In the genomic region with DNA sequence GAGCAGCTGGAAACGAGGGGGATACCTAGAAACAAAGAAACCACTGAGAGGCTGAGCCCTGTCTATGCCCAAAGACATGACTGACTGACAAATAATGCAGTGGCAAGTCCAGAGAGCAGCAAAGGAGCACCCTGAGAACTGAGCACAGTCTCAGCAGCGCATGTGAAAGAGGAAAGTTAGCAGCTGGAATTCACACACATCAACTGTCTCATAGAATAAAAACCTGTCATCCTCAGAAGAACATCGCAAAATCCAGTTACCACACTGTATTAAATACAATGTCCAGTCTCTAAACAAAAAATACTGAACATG, we compare ENCODE assay signal across 25 cellular contexts. TPM values are rescaled to one million over a fixed set of nuclear protein-coding genes. Genes with fewer than 3 reads are reported as not detected.
"Had no signal": no experiment of that assay in that cellular context is flagged by ENCODE, and none has a peak within 500 bp of the region (broad histone marks: within the 10 kb centered on the region; RNA-seq: fewer than 3 reads in every experiment).

No MANE protein-coding gene starts in this region.

- H3K4me2 ChIP-seq: SK-N-SH had no signal

- H3K27ac ChIP-seq: adrenal gland, breast epithelium, VCaP had no signal

- H3K4me3 ChIP-seq: adrenal gland, breast epithelium, K562 had no signal

- H3K9ac ChIP-seq: SK-N-SH had no signal

- DNase-seq: activated CD4-positive, alpha-beta memory T cell treated with anti-CD3 and anti-CD28 coated beads, Interleukin-2, amount 10 ng/mL, durations not matched to agents 7 days and 5 days; activated CD4-positive, alpha-beta T cell treated with anti-CD3 and anti-CD28 coated beads for 36 hours; activated CD4-positive, alpha-beta T cell treated with anti-CD3 and anti-CD28 coated beads, Interleukin-2, amount 50 U/mL, for 1 hour; activated gamma-delta T cell treated with Interleukin-2 at 50 U/mL for 16 hours; activated naive CD4-positive, alpha-beta T cell treated with anti-CD3 and anti-CD28 coated beads, Interleukin-2, amount 10 ng/mL, durations not matched to agents 7 days and 5 days; activated naive CD8-positive, alpha-beta T cell treated with anti-CD3 and anti-CD28 coated beads, Interleukin-2, amount 10 ng/mL, durations not matched to agents 7 days and 5 days; activated T-cell treated with anti-CD3 and anti-CD28 coated beads for 4 hours; activated T-cell treated with anti-CD3 and anti-CD28 coated beads, Interleukin-2, amount 50 U/mL, for 72 hours; adrenal gland; aorta; caudate nucleus; Kasumi-1; NCI-H1105; NCI-H1436 treated with DMSO at 0.1 percent for 48 hours; NCI-H187; NCI-H2081; NCI-H446; NCI-H524; RPMI8226; SK-N-SH; T-helper 1 cell had no signal

- H3K27me3 ChIP-seq: adrenal gland, breast epithelium had no signal

- H3K9me2 ChIP-seq: SK-N-SH had no signal

- H3K36me3 ChIP-seq: adrenal gland, breast epithelium had no signal

- ATAC-seq: activated CD4-positive, alpha-beta T cell treated with anti-CD3 and anti-CD28 coated beads for 36 hours; activated T-cell treated with anti-CD3 and anti-CD28 coated beads, Interleukin-2, amount 50 U/mL, for 72 hours; K562; Right ventricle myocardium inferior had no signal

- H3K9me3 ChIP-seq: adrenal gland, breast epithelium, SK-N-SH had no signal

RNA-seq across cellular contexts. Expression of a gene that starts 24.1 kb away (rescaled TPM):
- polyA plus RNA-seq: SK-N-SH had no signal
